ENCODE assay signal across 19 cellular contexts in the genomic region with DNA sequence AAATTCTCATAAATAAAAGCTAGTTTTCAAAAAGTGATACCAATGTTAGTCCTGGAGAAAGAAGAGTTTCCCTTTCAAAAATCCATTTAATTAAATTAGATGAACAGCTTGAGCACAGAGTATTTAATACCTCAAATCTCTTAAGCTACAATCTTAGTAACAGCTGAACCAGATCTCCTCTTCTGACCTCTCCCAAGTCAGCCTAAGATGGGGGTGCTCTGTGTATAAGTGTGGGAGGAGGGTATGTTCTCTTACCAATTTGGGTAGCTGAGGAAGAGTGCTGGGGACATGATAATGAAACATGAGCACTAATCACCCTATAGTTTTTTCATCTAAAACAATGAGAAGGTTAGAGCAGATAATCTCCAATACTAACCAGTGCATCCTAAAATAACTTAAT.
"Had no signal": no experiment of that assay in that cellular context is flagged by ENCODE, and none has a peak within 500 bp of the region (broad histone marks: within the 10 kb centered on the region; RNA-seq: fewer than 3 reads in every experiment).

No MANE protein-coding gene starts in this region.

- H3K27me3 ChIP-seq: esophagus muscularis mucosa, gastroesophageal sphincter, left lung had no signal

- H3K4me3 ChIP-seq: coronary artery, dorsolateral prefrontal cortex, esophagus muscularis mucosa, gastroesophageal sphincter, heart right ventricle, left lung, lower lobe of right lung, mucosa of descending colon had no signal

- H3K36me3 ChIP-seq: esophagus muscularis mucosa, gastroesophageal sphincter, heart right ventricle, left lung, lower lobe of right lung had no signal

- ATAC-seq: foreskin keratinocyte; gastroesophageal sphincter; heart right ventricle; left cardiac atrium; left lung; left ventricle myocardium superior; lower lobe of right lung; mucosa of descending colon; naive thymus-derived CD8-positive, alpha-beta T cell had no signal

- H3K27ac ChIP-seq: coronary artery, dorsolateral prefrontal cortex, esophagus muscularis mucosa, foreskin keratinocyte, gastroesophageal sphincter, heart right ventricle, left lung, lower lobe of right lung had no signal

- H3K9me3 ChIP-seq: esophagus muscularis mucosa, gastroesophageal sphincter, heart right ventricle, left lung, lower lobe of right lung, mucosa of descending colon had no signal

- DNase-seq: dermis blood vessel endothelial cell; dorsolateral prefrontal cortex; effector CD4-positive, alpha-beta T cell; effector memory CD4-positive, alpha-beta T cell; foreskin keratinocyte; head of caudate nucleus; heart right ventricle; hippocampal formation; left cardiac atrium; left lung; left ventricle myocardium superior; lower lobe of right lung; mesenchymal stem cell; mucosa of descending colon; naive B cell; naive thymus-derived CD8-positive, alpha-beta T cell had no signal
